In genomic region chr10:15738237-15738928, GRCh38 we compare ENCODE assay signal across 14 cellular contexts. TPM values are rescaled to one million over a fixed set of nuclear protein-coding genes. Genes with fewer than 3 reads are reported as not detected.
A peak's percentile ranks its signal among the peaks of the same experiment; 100 is the strongest.
DNase-seq lines count a peak whose midpoint lies in the region; ATAC-seq and TF ChIP-seq lines count a peak whose summit lies in the region.
"Had no signal": no experiment of that assay in that cellular context is flagged by ENCODE, and none has a peak within 500 bp of the region (broad histone marks: within the 10 kb centered on the region; RNA-seq: fewer than 3 reads in every experiment).

No MANE protein-coding gene starts in this region.

- H3K4me1 ChIP-seq in heart right ventricle: peaks cover 0 to 14% (median 0%) of the 10 kb centered on the region in 9 donors
- no peaks in the 10 kb centered on the region for H3K4me1 ChIP-seq in sigmoid colon
- H3K4me1 ChIP-seq in Caco-2: no peaks in the 10 kb centered on the region
- H3K4me1 ChIP-seq: colonic mucosa, foreskin keratinocyte had no signal

- H3K27me3 Mint-ChIP-seq in Caco-2 (ENCODE audit: insufficient read depth, unreplicated experiment): peaks cover 22% of the 10 kb centered on the region

- H3K27me3 ChIP-seq in heart right ventricle: peaks cover 0 to 2% (median 0%) of the 10 kb centered on the region in 7 donors
- no peaks in the 10 kb centered on the region for H3K27me3 ChIP-seq in sigmoid colon
- no peaks in the 10 kb centered on the region for H3K27me3 ChIP-seq in Caco-2 (replicated peaks; ENCODE audit: control insufficient read depth, insufficient read depth, low read length)
- H3K27me3 ChIP-seq: colonic mucosa, foreskin keratinocyte had no signal

- no peak overlapping the region for H3K4me3 ChIP-seq in astrocyte of the spinal cord (ENCODE audit: low read depth, low read length)
- H3K4me3 ChIP-seq in heart right ventricle: no peak overlapping the region
- no peak overlapping the region for H3K4me3 ChIP-seq in sigmoid colon
- H3K4me3 ChIP-seq in Caco-2 (ENCODE audit: low read depth, low read length): no peak overlapping the region
- H3K4me3 ChIP-seq: colonic mucosa had no signal

- no TSS peak for BruUV-seq in Caco-2 (replicated peaks; lab: Mats Ljungman, UMichigan)

- H3K36me3 ChIP-seq in heart right ventricle (no peaks in the 10 kb centered on the region), sigmoid colon (no peaks in the 10 kb centered on the region), Caco-2 (ENCODE audit: control insufficient read depth, insufficient read depth, low read length) (no peaks in the 10 kb centered on the region)
- H3K36me3 ChIP-seq: colonic mucosa had no signal

- POLR2A ChIA-PET in Caco-2 (lab: Charles Lee): no interaction called here

- H3K4me1 Mint-ChIP-seq in Caco-2 (ENCODE audit: low read depth, unreplicated experiment): no peaks in the 10 kb centered on the region
- H3K4me1 Mint-ChIP-seq: activated B cell treated with CpG ODN at 0.5 μM for 24 hours had no signal

- WGBS in heart right ventricle, 2 donors: 60 to 64% methylated on average over 11 of the region's 11 CpGs
- 67 to 73% methylated on average over 11 of the region's 11 CpGs for WGBS in sigmoid colon, 2 donors

- no peak overlapping the region for H3K4me3 Mint-ChIP-seq in Caco-2 (ENCODE audit: unreplicated experiment)
- H3K4me3 Mint-ChIP-seq: activated B cell treated with CpG ODN at 0.5 μM for 24 hours had no signal

- H3K27ac ChIP-seq in heart right ventricle: peak overlapping the region in 8 of 10 donors; percentile 27 to 62 (median 41)
- H3K27ac ChIP-seq in sigmoid colon: peak overlapping the region in 3 of 4 donors; percentile 43 to 54 (median 45)
- H3K27ac ChIP-seq: colonic mucosa, foreskin keratinocyte had no signal

- peak; percentile 86 for DNase-seq in AG09319 (ENCODE audit: extremely low read depth, low read depth)
- DNase-seq in astrocyte of the spinal cord (ENCODE audit: low read depth, low spot score): peak; percentile 54
- DNase-seq in heart right ventricle: peak in 1 of 2 donors; percentile 58
- no peak for DNase-seq in sigmoid colon
- no peak for DNase-seq in Caco-2
- no peak for DNase-seq in NCI-H2107 treated with DMSO at 0.1 percent for 48 hours (lab: John Stamatoyannopoulos, UW; ENCODE audit: unreplicated experiment)
- DNase-seq in SW480 (ENCODE audit: low spot score): no peak
- DNase-seq: ACHN, activated B cell treated with CpG ODN at 0.5 μM for 24 hours, colonic mucosa, foreskin keratinocyte, NCI-H226 had no signal

- no peak for TF ChIP-seq CTCF in AG09319 (IDR thresholded peaks at IDR 0.05; ENCODE audit: low read depth, low read length)
- TF ChIP-seq CTCF in astrocyte of the spinal cord (IDR thresholded peaks at IDR 0.05; ENCODE audit: low read depth, low read length): no peak
- TF ChIP-seq CTCF in heart right ventricle (IDR thresholded peaks at IDR 0.05): no peak
- no peak for TF ChIP-seq CTCF in sigmoid colon (IDR thresholded peaks at IDR 0.05)
- no peak for TF ChIP-seq CTCF in Caco-2 (IDR thresholded peaks at IDR 0.05; ENCODE audit: insufficient read depth in 1 of 2, low read depth in 1 of 2, low read length in 1 of 2, severe bottlenecking in 1 of 2, unreplicated experiment in 1 of 2)

- in situ Hi-C loops in astrocyte of the spinal cord (cut with HindIII; ENCODE audit: low sequenced_read_pairs): no loop called here

- H3K9me3 Mint-ChIP-seq in Caco-2 (ENCODE audit: unreplicated experiment): no peaks in the 10 kb centered on the region
- H3K9me3 Mint-ChIP-seq: activated naive CD4-positive, alpha-beta T cell treated with anti-CD3 and anti-CD28 coated beads, Interleukin-2, amount 50 U/mL, for 72 hours had no signal

- ATAC-seq in heart right ventricle (peak in 7 of 8 donors; percentile 40 to 79 (median 76)), GM19395 (IDR thresholded peaks at IDR 0.05; ENCODE audit: unreplicated experiment) (no peak)
- ATAC-seq: activated naive CD4-positive, alpha-beta T cell treated with anti-CD3 and anti-CD28 coated beads, Interleukin-2, amount 50 U/mL, for 72 hours; foreskin keratinocyte had no signal

- H3K36me3 Mint-ChIP-seq in Caco-2 (ENCODE audit: insufficient read depth, unreplicated experiment): no peaks in the 10 kb centered on the region
- H3K36me3 Mint-ChIP-seq: activated naive CD4-positive, alpha-beta T cell treated with anti-CD3 and anti-CD28 coated beads, Interleukin-2, amount 50 U/mL, for 72 hours had no signal

- H3K9me3 ChIP-seq in heart right ventricle (peaks cover 0 to 5% (median 0%) of the 10 kb centered on the region in 11 donors), sigmoid colon (no peaks in the 10 kb centered on the region), Caco-2 (no peaks in the 10 kb centered on the region)
- H3K9me3 ChIP-seq: colonic mucosa had no signal

- CTCF ChIA-PET in Caco-2 (lab: Charles Lee): no interaction called here

- TF ChIP-seq EP300 in sigmoid colon (IDR thresholded peaks at IDR 0.05): no peak

- no peak for TF ChIP-seq POLR2A in sigmoid colon (IDR thresholded peaks at IDR 0.05)

- intact Hi-C loops in heart right ventricle (cut with DNase I) (no loop called here), sigmoid colon (cut with DNase I) (no loop called here), Caco-2 (cut with micrococcal nuclease; ENCODE audit: unreplicated experiment) (no loop called here)

- H3K27ac Mint-ChIP-seq in Caco-2 (ENCODE audit: unreplicated experiment): no peak overlapping the region
- H3K27ac Mint-ChIP-seq: activated B cell treated with CpG ODN at 0.5 μM for 24 hours; activated naive CD4-positive, alpha-beta T cell treated with anti-CD3 and anti-CD28 coated beads, Interleukin-2, amount 50 U/mL, for 72 hours had no signal

RNA-seq across cellular contexts. Expression of gene ITGA8, which starts 18.7 kb away (rescaled TPM):
- total RNA-seq in heart right ventricle (1 to 10 TPM in 8 of 10 donors, under 1 TPM in 2; 0.62 to 4.2 (median 2.1) TPM), sigmoid colon (1 to 10 TPM in 2 of 4 donors, under 1 TPM in 2; 0.66 to 5.7 (median 1.5) TPM), Caco-2 (2022) (not detected in 2 replicates)
- polyA plus RNA-seq in heart right ventricle (1 to 10 TPM; 1.6 to 2.2 TPM), sigmoid colon (1 to 10 TPM in 1 of 3 donors, under 1 TPM in 2; 0.46 to 1.7 (median 0.60) TPM)
- total RNA-seq: activated B cell treated with CpG ODN at 0.5 μM for 24 hours; activated naive CD4-positive, alpha-beta T cell treated with anti-CD3 and anti-CD28 coated beads, Interleukin-2, amount 50 U/mL, for 72 hours; foreskin keratinocyte had no signal
- polyA plus RNA-seq: foreskin keratinocyte had no signal

Comparison
In these comparisons a context has a peak if more than half of its experiments do, and no peak if none do; other contexts are left out.
1. DNase-seq: peak in AG09319 (single experiment) and astrocyte of the spinal cord (single experiment); none in sigmoid colon (single experiment), Caco-2 (0 of 2), NCI-H2107 treated with DMSO at 0.1 percent for 48 hours (single experiment) and SW480 (single experiment).